Comparison of ENCODE assay signal across 9 cellular contexts in the genomic region with DNA sequence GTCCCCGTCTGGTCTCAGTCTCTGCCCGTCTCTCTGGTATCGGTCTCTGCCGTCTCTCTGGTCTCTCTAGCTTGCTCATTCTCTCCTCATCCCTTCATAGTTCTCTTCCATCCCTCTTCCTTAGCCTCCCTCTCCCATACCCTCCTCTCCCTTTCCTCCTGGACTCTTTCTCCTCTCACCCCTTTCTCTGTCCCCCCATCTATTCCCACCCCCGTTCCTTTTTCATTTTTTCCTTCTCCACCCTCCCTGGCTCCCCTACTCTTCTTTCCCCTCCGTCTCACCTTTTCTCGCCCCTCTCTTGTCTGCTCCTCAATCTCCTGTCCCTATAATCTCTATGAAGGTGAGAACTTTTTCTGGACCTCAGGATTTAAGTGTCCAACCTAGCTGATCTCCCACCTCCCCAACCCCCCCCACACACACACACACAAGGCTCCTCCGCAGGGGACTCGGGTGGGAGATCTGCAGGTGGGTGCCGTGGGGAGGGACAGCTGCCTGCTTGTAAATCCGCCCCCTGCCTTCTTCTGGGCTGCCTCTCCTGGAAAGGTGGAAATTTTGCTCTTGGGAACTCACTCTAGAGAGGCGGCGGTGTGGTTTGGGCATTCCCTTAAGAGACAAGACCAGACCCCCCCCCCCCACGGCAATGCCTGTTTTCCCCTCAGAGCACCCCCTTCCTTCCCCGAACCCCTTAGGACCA. TPM values are rescaled to one million over a fixed set of nuclear protein-coding genes. Genes with fewer than 3 reads are reported as not detected.
A peak's percentile ranks its signal among the peaks of the same experiment; 100 is the strongest.
DNase-seq lines count a peak whose midpoint lies in the region; ATAC-seq and TF ChIP-seq lines count a peak whose summit lies in the region.
"Had no signal": no experiment of that assay in that cellular context is flagged by ENCODE, and none has a peak within 500 bp of the region (broad histone marks: within the 10 kb centered on the region; RNA-seq: fewer than 3 reads in every experiment).

No MANE protein-coding gene starts in this region.

- H3K9ac ChIP-seq in endocrine pancreas (ENCODE audit: control insufficient read depth, insufficient read depth, low read length), result peak overlapping the region; percentile 96

- H3K27ac ChIP-seq in ovary, result no peak overlapping the region

- no peak for TF ChIP-seq CTCF in ovary (IDR thresholded peaks at IDR 0.05)

- H3K9me3 ChIP-seq in endocrine pancreas (ENCODE audit: control insufficient read depth, low read length), result no peaks in the 10 kb centered on the region
- no peaks in the 10 kb centered on the region for H3K9me3 ChIP-seq in ovary

- no peak for TF ChIP-seq POLR2A in ovary (IDR thresholded peaks at IDR 0.05)

- TF ChIP-seq EP300 in ovary (IDR thresholded peaks at IDR 0.05), result no peak

- H3K4me3 ChIP-seq in endocrine pancreas (ENCODE audit: control insufficient read depth, insufficient read depth, low read length) (peak overlapping the region; percentile 79), ovary (peak overlapping the region; percentile 20)

- H3K36me3 ChIP-seq in endocrine pancreas (ENCODE audit: control insufficient read depth, insufficient read depth, low read length) (no peaks in the 10 kb centered on the region), ovary (no peaks in the 10 kb centered on the region)

- intact Hi-C loops in ovary (cut with DNase I), result no loop called here

- no peak for ATAC-seq in HG03432 (IDR thresholded peaks at IDR 0.05; ENCODE audit: unreplicated experiment)
- no peak for ATAC-seq in HG03354 (IDR thresholded peaks at IDR 0.05; ENCODE audit: poor library complexity, severe bottlenecking, unreplicated experiment)
- no peak for ATAC-seq in HG02759 (IDR thresholded peaks at IDR 0.05; ENCODE audit: unreplicated experiment)

- peak; percentile 26 for DNase-seq in Daoy (ENCODE audit: low read depth)
- DNase-seq in NCI-H2107 (lab: John Stamatoyannopoulos, UW), result peak; percentile 35
- no peak for DNase-seq in ovary
- DNase-seq in MV-4-11 (lab: John Stamatoyannopoulos, UW), result no peak

- no peaks in the 10 kb centered on the region for H3K27me3 ChIP-seq in endocrine pancreas (ENCODE audit: control insufficient read depth, insufficient read depth, low read length)
- peaks cover 5% of the 10 kb centered on the region for H3K27me3 ChIP-seq in ovary

- peaks cover 6% of the 10 kb centered on the region for H3K4me1 ChIP-seq in endocrine pancreas (ENCODE audit: control insufficient read depth, insufficient read depth, low read length)
- H3K4me1 ChIP-seq in ovary (ENCODE audit: insufficient read depth), result peaks cover 6% of the 10 kb centered on the region

- 7 to 18% (median 17%) methylated on average over 15 of the region's 15 CpGs for WGBS in ovary, 3 donors

RNA-seq across cellular contexts. Expression of gene UBE2QL1, which starts 1.0 kb away (rescaled TPM):
- 0.40 and 0.65 TPM in 2 replicates for total RNA-seq in Daoy (2014; rRNA removed; shearing (Covaris generic))
- 1 to 10 TPM in 4 of 7 donors, under 1 TPM in 3; 0.30 to 2.6 (median 1.1) TPM for total RNA-seq in ovary
- 1 to 10 TPM; 2.1 to 6.4 TPM for polyA plus RNA-seq in ovary
- total RNA-seq: activated naive CD4-positive, alpha-beta T cell treated with anti-CD3 and anti-CD28 coated beads, Interleukin-2, amount 50 U/mL, for 72 hours had no signal

Comparison
In these comparisons a context has a peak if more than half of its experiments do, and no peak if none do; other contexts are left out.
1. DNase-seq: peak in Daoy (single experiment) and NCI-H2107 (single experiment); none in ovary (0 of 5) and MV-4-11 (single experiment).